In the genomic region with DNA sequence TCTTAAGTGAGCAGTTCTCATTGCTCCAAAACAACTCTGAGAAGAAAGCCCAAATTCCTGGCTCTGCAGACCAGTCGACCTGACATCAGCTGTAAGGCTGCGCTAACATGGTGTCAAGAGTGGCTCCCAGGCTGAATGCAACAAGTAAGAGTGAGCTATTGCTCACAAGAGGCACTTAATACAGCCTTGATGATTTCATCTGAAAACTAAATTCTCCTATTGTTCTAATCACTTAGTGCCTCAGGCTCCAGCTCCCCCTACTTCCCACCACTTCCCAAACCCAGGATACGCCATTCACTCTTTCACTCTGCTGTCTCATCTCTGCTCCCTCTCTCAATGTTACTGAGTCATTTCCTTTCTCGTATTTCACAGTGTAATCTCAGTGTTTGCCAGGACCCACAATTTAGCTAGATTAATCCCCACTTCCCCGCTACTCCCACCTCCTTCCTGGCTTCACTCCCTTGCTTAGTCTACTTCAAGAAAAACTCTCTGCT, we compare ENCODE assay signal across 8 cellular contexts.
DNase-seq lines count a peak whose midpoint lies in the region; ATAC-seq lines count a peak whose summit lies in the region.

No MANE protein-coding gene starts in this region.

- POLR2A ChIA-PET in activated CD4-positive, alpha-beta memory T cell treated with anti-CD3 and anti-CD28 coated beads for 36 hours (lab: Charles Lee) = no interaction called here
- POLR2A ChIA-PET in activated CD4-positive, alpha-beta memory T cell treated with anti-CD3 and anti-CD28 coated beads, Interleukin-2, amount 10 ng/mL, durations not matched to agents 7 days and 5 days (lab: Charles Lee) = no interaction called here

- CTCF ChIA-PET in activated CD4-positive, alpha-beta memory T cell treated with anti-CD3 and anti-CD28 coated beads for 36 hours (lab: Charles Lee) = interaction anchor here (0.5 to 0.7 kb wide), 4 partner anchors 45 to 232 kb away, joined by 3 to 5 read pairs (median 3); no protein-coding TSS in a partner anchor
- CTCF ChIA-PET in activated CD4-positive, alpha-beta memory T cell treated with anti-CD3 and anti-CD28 coated beads, Interleukin-2, amount 10 ng/mL, durations not matched to agents 7 days and 5 days (lab: Charles Lee) = interaction anchor here (1.1 to 1.5 kb wide), 2 partner anchors 83 to 232 kb away, joined by 3 to 4 read pairs; no protein-coding TSS in a partner anchor
- CTCF ChIA-PET in activated naive CD4-positive, alpha-beta T cell treated with anti-CD3 and anti-CD28 coated beads, Interleukin-2, amount 10 ng/mL, durations not matched to agents 7 days and 5 days (lab: Charles Lee) = interaction anchor here (1.0 to 2.4 kb wide), 3 partner anchors 45 to 141 kb away, joined by 3 to 7 read pairs (median 4); no protein-coding TSS in a partner anchor

- H3K4me3 Mint-ChIP-seq in activated CD4-positive, alpha-beta memory T cell treated with anti-CD3 and anti-CD28 coated beads for 36 hours = no peak overlapping the region
- no peak overlapping the region for H3K4me3 Mint-ChIP-seq in activated CD4-positive, alpha-beta memory T cell treated with anti-CD3 and anti-CD28 coated beads, Interleukin-2, amount 10 ng/mL, durations not matched to agents 7 days and 5 days
- H3K4me3 Mint-ChIP-seq in activated naive CD4-positive, alpha-beta T cell treated with anti-CD3 and anti-CD28 coated beads, Interleukin-2, amount 10 ng/mL, durations not matched to agents 7 days and 5 days = no peak overlapping the region

- intact Hi-C loops in activated CD4-positive, alpha-beta memory T cell treated with anti-CD3 and anti-CD28 coated beads for 36 hours (cut with micrococcal nuclease) = loop anchor here (1.0 kb wide), 2 partner anchors 44 to 126 kb away; no protein-coding TSS in a partner anchor
- intact Hi-C loops in left cardiac atrium (cut with DNase I) = loop anchor here (5.0 to 10.0 kb wide), 2 partner anchors 79 to 81 kb away; a partner anchor contains a TSS

- H3K9me3 Mint-ChIP-seq in activated CD4-positive, alpha-beta memory T cell treated with anti-CD3 and anti-CD28 coated beads for 36 hours = no peaks in the 10 kb centered on the region
- H3K9me3 Mint-ChIP-seq in activated CD4-positive, alpha-beta memory T cell treated with anti-CD3 and anti-CD28 coated beads, Interleukin-2, amount 10 ng/mL, durations not matched to agents 7 days and 5 days = peaks cover 4% of the 10 kb centered on the region
- peaks cover 2% of the 10 kb centered on the region for H3K9me3 Mint-ChIP-seq in activated naive CD4-positive, alpha-beta T cell treated with anti-CD3 and anti-CD28 coated beads, Interleukin-2, amount 10 ng/mL, durations not matched to agents 7 days and 5 days

- peak; percentile 43 for DNase-seq in activated CD4-positive, alpha-beta memory T cell treated with anti-CD3 and anti-CD28 coated beads for 36 hours
- no peak for DNase-seq in activated CD4-positive, alpha-beta memory T cell treated with anti-CD3 and anti-CD28 coated beads, Interleukin-2, amount 10 ng/mL, durations not matched to agents 7 days and 5 days
- DNase-seq in HPDE6-E6E7 (ENCODE audit: extremely low spot score) (peak; percentile 69), UCSD-AML1 (lab: John Stamatoyannopoulos, UW; ENCODE audit: unreplicated experiment) (peak; percentile 13), left cardiac atrium (peak; percentile 34), NOMO-1 treated with dmso at 0.1 percent for 144 hours (lab: John Stamatoyannopoulos, UW; ENCODE audit: unreplicated experiment) (no peak)
- no peak for DNase-seq in activated naive CD4-positive, alpha-beta T cell treated with anti-CD3 and anti-CD28 coated beads, Interleukin-2, amount 10 ng/mL, durations not matched to agents 7 days and 5 days

- H3K4me1 Mint-ChIP-seq in activated CD4-positive, alpha-beta memory T cell treated with anti-CD3 and anti-CD28 coated beads for 36 hours (ENCODE audit: low read depth) = peaks cover 39% of the 10 kb centered on the region
- H3K4me1 Mint-ChIP-seq in activated CD4-positive, alpha-beta memory T cell treated with anti-CD3 and anti-CD28 coated beads, Interleukin-2, amount 10 ng/mL, durations not matched to agents 7 days and 5 days = peaks cover 54% of the 10 kb centered on the region
- peaks cover 40% of the 10 kb centered on the region for H3K4me1 Mint-ChIP-seq in activated naive CD4-positive, alpha-beta T cell treated with anti-CD3 and anti-CD28 coated beads, Interleukin-2, amount 10 ng/mL, durations not matched to agents 7 days and 5 days

- H3K27me3 Mint-ChIP-seq in activated CD4-positive, alpha-beta memory T cell treated with anti-CD3 and anti-CD28 coated beads for 36 hours = peaks cover 11% of the 10 kb centered on the region
- H3K27me3 Mint-ChIP-seq in activated CD4-positive, alpha-beta memory T cell treated with anti-CD3 and anti-CD28 coated beads, Interleukin-2, amount 10 ng/mL, durations not matched to agents 7 days and 5 days = peaks cover 2% of the 10 kb centered on the region
- no peaks in the 10 kb centered on the region for H3K27me3 Mint-ChIP-seq in activated naive CD4-positive, alpha-beta T cell treated with anti-CD3 and anti-CD28 coated beads, Interleukin-2, amount 10 ng/mL, durations not matched to agents 7 days and 5 days

- ATAC-seq in left cardiac atrium = peak; percentile 85 to 92

- no peak overlapping the region for H3K4me3 ChIP-seq in skin epidermis

- H3K27ac ChIP-seq in skin epidermis = peak overlapping the region in 20 of 21 experiments; percentile 34 to 87 (median 72)

- no peaks in the 10 kb centered on the region for H3K36me3 Mint-ChIP-seq in activated CD4-positive, alpha-beta memory T cell treated with anti-CD3 and anti-CD28 coated beads for 36 hours
- no peaks in the 10 kb centered on the region for H3K36me3 Mint-ChIP-seq in activated CD4-positive, alpha-beta memory T cell treated with anti-CD3 and anti-CD28 coated beads, Interleukin-2, amount 10 ng/mL, durations not matched to agents 7 days and 5 days (ENCODE audit: low read depth)
- peaks cover 5% of the 10 kb centered on the region for H3K36me3 Mint-ChIP-seq in activated naive CD4-positive, alpha-beta T cell treated with anti-CD3 and anti-CD28 coated beads, Interleukin-2, amount 10 ng/mL, durations not matched to agents 7 days and 5 days

- no peak overlapping the region for H3K27ac Mint-ChIP-seq in activated CD4-positive, alpha-beta memory T cell treated with anti-CD3 and anti-CD28 coated beads for 36 hours
- no peak overlapping the region for H3K27ac Mint-ChIP-seq in activated CD4-positive, alpha-beta memory T cell treated with anti-CD3 and anti-CD28 coated beads, Interleukin-2, amount 10 ng/mL, durations not matched to agents 7 days and 5 days
- no peak overlapping the region for H3K27ac Mint-ChIP-seq in activated naive CD4-positive, alpha-beta T cell treated with anti-CD3 and anti-CD28 coated beads, Interleukin-2, amount 10 ng/mL, durations not matched to agents 7 days and 5 days

Comparison
In these comparisons a context has a peak if more than half of its experiments do, and no peak if none do; other contexts are left out.
1. DNase-seq: peak in activated CD4-positive, alpha-beta memory T cell treated with anti-CD3 and anti-CD28 coated beads for 36 hours (single experiment), HPDE6-E6E7 (single experiment), UCSD-AML1 (single experiment) and left cardiac atrium (single experiment); none in activated CD4-positive, alpha-beta memory T cell treated with anti-CD3 and anti-CD28 coated beads, Interleukin-2, amount 10 ng/mL, durations not matched to agents 7 days and 5 days (single experiment), NOMO-1 treated with dmso at 0.1 percent for 144 hours (single experiment) and activated naive CD4-positive, alpha-beta T cell treated with anti-CD3 and anti-CD28 coated beads, Interleukin-2, amount 10 ng/mL, durations not matched to agents 7 days and 5 days (single experiment).